In genomic region chr10:14553434-14553833, GRCh38 we compare ENCODE assay signal across 9 cellular contexts.
A peak's percentile ranks its signal among the peaks of the same experiment; 100 is the strongest.
DNase-seq lines count a peak whose midpoint lies in the region; ATAC-seq and TF ChIP-seq lines count a peak whose summit lies in the region.
"Had no signal": no experiment of that assay in that cellular context is flagged by ENCODE, and none has a peak within 500 bp of the region (broad histone marks: within the 10 kb centered on the region; RNA-seq: fewer than 3 reads in every experiment).

No MANE protein-coding gene starts in this region.

- TF ChIP-seq CTCF in AG04449 (IDR thresholded peaks at IDR 0.05; ENCODE audit: insufficient read depth, low read length, missing control alignments) (no peak), heart right ventricle (IDR thresholded peaks at IDR 0.05) (no peak)
- no peak for TF ChIP-seq CTCF in activated CD8-positive, alpha-beta T cell treated with anti-CD3 and anti-CD28 coated beads for 36 hours (IDR thresholded peaks at IDR 0.05)

- peak overlapping the region in 1 of 10 donors; percentile 80 for H3K27ac ChIP-seq in heart right ventricle

- POLR2A ChIA-PET in AG04449 (lab: Yijun Ruan, JAX) = no interaction called here
- POLR2A ChIA-PET in activated CD8-positive, alpha-beta T cell treated with anti-CD3 and anti-CD28 coated beads for 36 hours (lab: Charles Lee) = interaction anchor here (0.7 to 3.2 kb wide), 10 partner anchors 8 to 285 kb away, joined by 3 to 24 read pairs (median 4); partner anchors contain the start of genes HSPA14 and MSANTD7

- no peak overlapping the region for H3K4me3 Mint-ChIP-seq in activated CD8-positive, alpha-beta T cell treated with anti-CD3 and anti-CD28 coated beads for 36 hours
- peak overlapping the region; percentile 66 to 76 (median 73) for H3K4me3 Mint-ChIP-seq in immature natural killer cell

- DNase-seq in AG04449 (ENCODE audit: low read depth, low spot score) (peak; percentile 37), immature natural killer cell (no peak), NCI-H1092 (lab: John Stamatoyannopoulos, UW) (no peak), HAP-1 (ENCODE audit: low spot score in 2 of 2) (no peak), heart right ventricle (no peak)
- DNase-seq in activated CD8-positive, alpha-beta T cell treated with anti-CD3 and anti-CD28 coated beads for 36 hours = peak; percentile 46
- no peak for DNase-seq in effector CD4-positive, alpha-beta T cell
- DNase-seq: central memory CD4-positive, alpha-beta T cell had no signal

- H3K4me1 ChIP-seq in HAP-1 (peaks cover 6% of the 10 kb centered on the region), heart right ventricle (peaks cover 0 to 89% (median 15%) of the 10 kb centered on the region in 9 donors)

- peaks cover 93% of the 10 kb centered on the region for H3K4me1 Mint-ChIP-seq in activated CD8-positive, alpha-beta T cell treated with anti-CD3 and anti-CD28 coated beads for 36 hours (ENCODE audit: low read depth)
- H3K4me1 Mint-ChIP-seq in immature natural killer cell = peaks cover 97 to 100% of the 10 kb centered on the region in 2 donors

- peaks cover 60% of the 10 kb centered on the region for H3K36me3 Mint-ChIP-seq in activated CD8-positive, alpha-beta T cell treated with anti-CD3 and anti-CD28 coated beads for 36 hours (ENCODE audit: low read depth)
- peaks cover 0 to 14% (median 7%) of the 10 kb centered on the region in 3 donors for H3K36me3 Mint-ChIP-seq in immature natural killer cell

- H3K4me3 ChIP-seq in AG04449 (ENCODE audit: low read depth, low read length) = no peak overlapping the region
- no peak overlapping the region for H3K4me3 ChIP-seq in HAP-1
- no peak overlapping the region for H3K4me3 ChIP-seq in heart right ventricle

- H3K27me3 ChIP-seq in HAP-1 (ENCODE audit: low read depth) (no peaks in the 10 kb centered on the region), heart right ventricle (no peaks in the 10 kb centered on the region)

- H3K36me3 ChIP-seq in HAP-1 (replicated peaks) (no peaks in the 10 kb centered on the region), heart right ventricle (no peaks in the 10 kb centered on the region)

- H3K9me3 ChIP-seq in HAP-1 (no peaks in the 10 kb centered on the region), heart right ventricle (no peaks in the 10 kb centered on the region)

- H3K27me3 Mint-ChIP-seq in activated CD8-positive, alpha-beta T cell treated with anti-CD3 and anti-CD28 coated beads for 36 hours = no peaks in the 10 kb centered on the region
- peaks cover 0 to 2% (median 2%) of the 10 kb centered on the region in 3 donors for H3K27me3 Mint-ChIP-seq in immature natural killer cell (ENCODE audit: low read depth in 3 of 3)

- in situ Hi-C loops in HAP-1 (cut with MboI; ENCODE audit: low sequenced_read_pairs) = no loop called here

- H3K27ac Mint-ChIP-seq in activated CD8-positive, alpha-beta T cell treated with anti-CD3 and anti-CD28 coated beads for 36 hours = peak overlapping the region; percentile 83
- H3K27ac Mint-ChIP-seq in immature natural killer cell = peak overlapping the region; percentile 69 to 97 (median 89)

- no peaks in the 10 kb centered on the region for H3K9me3 Mint-ChIP-seq in activated CD8-positive, alpha-beta T cell treated with anti-CD3 and anti-CD28 coated beads for 36 hours
- no peaks in the 10 kb centered on the region for H3K9me3 Mint-ChIP-seq in immature natural killer cell

- intact Hi-C loops in activated CD8-positive, alpha-beta T cell treated with anti-CD3 and anti-CD28 coated beads for 36 hours (cut with micrococcal nuclease) = loop anchor here (5.0 kb wide), 1 partner anchor 34 kb away; no protein-coding TSS in a partner anchor
- intact Hi-C loops in heart right ventricle (cut with DNase I) = no loop called here

- 86 to 92% methylated on average over 1 of the region's 1 CpG for WGBS in heart right ventricle, 2 donors

- peak; percentile 41 for ATAC-seq in HG02610 (IDR thresholded peaks at IDR 0.05; ENCODE audit: unreplicated experiment)
- peak; percentile 57 for ATAC-seq in activated CD8-positive, alpha-beta T cell treated with anti-CD3 and anti-CD28 coated beads for 36 hours
- no peak for ATAC-seq in heart right ventricle

- CTCF ChIA-PET in AG04449 (lab: Yijun Ruan, JAX) = interaction anchor here (0.9 to 3.0 kb wide), 4 partner anchors 9 to 16 kb away, joined by 3 to 17 read pairs (median 5); no protein-coding TSS in a partner anchor
- CTCF ChIA-PET in activated CD8-positive, alpha-beta T cell treated with anti-CD3 and anti-CD28 coated beads for 36 hours (lab: Charles Lee) = interaction anchor here (1.0 to 8.9 kb wide), 12 partner anchors 8 to 355 kb away, joined by 3 to 57 read pairs (median 6); partner anchors contain the start of genes CDNF, HSPA14 and MSANTD7

Comparison
In these comparisons a context has a peak if more than half of its experiments do, and no peak if none do; other contexts are left out.
1. DNase-seq: peak in AG04449 (single experiment) and activated CD8-positive, alpha-beta T cell treated with anti-CD3 and anti-CD28 coated beads for 36 hours (single experiment); none in immature natural killer cell (0 of 3), NCI-H1092 (single experiment), HAP-1 (0 of 2), effector CD4-positive, alpha-beta T cell (single experiment) and heart right ventricle (0 of 2).
2. ATAC-seq: peak in HG02610 (single experiment) and activated CD8-positive, alpha-beta T cell treated with anti-CD3 and anti-CD28 coated beads for 36 hours (single experiment); none in heart right ventricle (0 of 8).